In the genomic region with DNA sequence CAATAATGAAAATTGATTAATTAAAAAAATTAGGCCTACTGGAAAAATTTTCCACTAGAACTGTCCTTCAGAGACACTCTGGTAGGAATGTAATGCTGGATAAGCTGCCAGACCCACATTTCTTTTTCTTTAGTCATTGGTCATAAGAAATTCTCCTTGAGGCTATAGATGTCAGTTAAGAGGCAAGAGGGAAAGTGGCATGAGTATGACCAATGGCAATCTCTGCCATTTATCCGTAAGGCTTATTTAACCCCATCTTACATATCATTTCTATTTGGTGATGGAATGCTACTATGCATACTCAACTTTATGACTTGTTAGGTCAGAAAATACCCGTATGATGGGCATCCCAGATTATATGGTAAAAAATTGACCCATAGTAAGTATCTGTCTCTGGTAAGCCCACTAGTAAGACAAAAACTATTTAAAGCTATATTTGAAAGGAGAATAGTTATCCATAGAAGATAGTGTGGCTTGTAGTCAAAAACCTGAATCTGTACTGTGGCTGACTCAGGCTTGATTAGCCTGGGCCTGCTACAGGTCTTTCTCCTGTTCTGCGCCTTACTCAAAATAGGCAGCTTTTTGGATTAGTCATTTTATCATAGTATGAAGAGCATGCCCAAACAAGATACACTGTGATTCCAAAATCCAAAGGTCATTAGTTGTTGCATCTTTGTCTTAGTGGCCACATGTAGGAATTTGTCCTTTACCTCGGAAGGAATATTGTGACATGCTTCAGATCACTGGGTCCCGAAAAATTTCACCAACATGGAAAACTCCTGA, we compare ENCODE assay signal across 17 cellular contexts.
DNase-seq lines count a peak whose midpoint lies in the region; ATAC-seq, FAIRE-seq and TF ChIP-seq lines count a peak whose summit lies in the region.
"Had no signal": no experiment of that assay in that cellular context is flagged by ENCODE, and none has a peak within 500 bp of the region (broad histone marks: within the 10 kb centered on the region; RNA-seq: fewer than 3 reads in every experiment).

No MANE protein-coding gene starts in this region.

- DNase-seq in HCT116 (ENCODE audit: low read depth, low spot score) (peak; percentile 21), T1000 (lab: John Stamatoyannopoulos, UW) (peak; percentile 5), keratinocyte (ENCODE audit: low read depth, low spot score) (no peak), stromal cell of bone marrow (ENCODE audit: low read depth) (peak; percentile 36), hepatic stellate cell (ENCODE audit: low spot score) (no peak), dorsolateral prefrontal cortex (no peak), SKM-1 treated with dmso at 0.1 percent for 144 hours (lab: John Stamatoyannopoulos, UW; ENCODE audit: unreplicated experiment) (no peak)
- DNase-seq: CD8-positive, alpha-beta T cell; effector CD8-positive, alpha-beta T cell; naive B cell; NCI-H1105 treated with DMSO at 0.1 percent for 48 hours; stimulated activated CD4-positive, alpha-beta T cell treated with anti-CD3 and anti-CD28 coated beads, Interleukin-1b, Interleukin-23, amount 100 ng/mL, for 48 hours; stimulated activated CD8-positive, alpha-beta memory T cell treated with anti-CD3 and anti-CD28 coated beads, Interleukin-4, amount 100 ng/mL, for 48 hours had no signal

- H3K4me3 ChIP-seq in HCT116 (replicated peaks in 1 of 2; ENCODE audit: low read depth in 1 of 2, low read length in 2 of 2) (peak overlapping the region in 1 of 2 experiments; percentile 35; a peak in 1 of 4 replicates), keratinocyte (ENCODE audit: control insufficient read depth in 2 of 3, extremely low read depth in 1 of 3, insufficient read depth in 2 of 3, low read depth in 1 of 3, low read length in 3 of 3) (no peak overlapping the region), dorsolateral prefrontal cortex (no peak overlapping the region)
- H3K4me3 ChIP-seq: gastroesophageal sphincter, SK-N-MC had no signal

- TF ChIP-seq POLR2A in HCT116 (IDR thresholded peaks at IDR 0.05; ENCODE audit: borderline replicate concordance, extremely low read depth, insufficient read depth, insufficient read length) = no peak

- POLR2A ChIA-PET in HCT116 (lab: Charles Lee) = no interaction called here

- H2AFZ ChIP-seq in HCT116 (ENCODE audit: low read depth, low read length, poor library complexity, severe bottlenecking) (peak overlapping the region; percentile 99), keratinocyte (ENCODE audit: control insufficient read depth, low read length) (no peak overlapping the region)

- H3K9me2 ChIP-seq in HCT116 (ENCODE audit: insufficient read depth) = no peaks in the 10 kb centered on the region

- CTCF ChIA-PET in HCT116 (lab: Charles Lee) = no interaction called here

- no peaks in the 10 kb centered on the region for H4K20me1 ChIP-seq in HCT116 (ENCODE audit: insufficient read depth)
- no peaks in the 10 kb centered on the region for H4K20me1 ChIP-seq in keratinocyte (ENCODE audit: control insufficient read depth, extremely low read depth, insufficient read depth, low read length)

- H3K36me3 ChIP-seq in HCT116 (ENCODE audit: control insufficient read depth in 1 of 2, insufficient read depth in 2 of 2, low read length in 2 of 2) = no peaks in the 10 kb centered on the region; a peak in 1 of 4 replicates
- no peaks in the 10 kb centered on the region for H3K36me3 ChIP-seq in keratinocyte (ENCODE audit: control insufficient read depth in 2 of 2, extremely low read depth in 1 of 2, insufficient read depth in 2 of 2, low read length in 2 of 2)
- H3K36me3 ChIP-seq: gastroesophageal sphincter had no signal

- H3K79me2 ChIP-seq in HCT116 (ENCODE audit: insufficient read depth, low read length) = no peaks in the 10 kb centered on the region
- no peaks in the 10 kb centered on the region for H3K79me2 ChIP-seq in keratinocyte (ENCODE audit: control insufficient read depth, insufficient read depth, low read length)

- H3K27ac ChIP-seq in HCT116 (ENCODE audit: low read depth, low read length) (peak overlapping the region; percentile 68; the same call in 1 of the 2 replicates), keratinocyte (ENCODE audit: control insufficient read depth, insufficient read depth, low read length) (peak overlapping the region; percentile 68), dorsolateral prefrontal cortex (no peak overlapping the region)
- H3K27ac ChIP-seq: gastroesophageal sphincter, VCaP had no signal

- intact Hi-C loops in HCT116 (cut with micrococcal nuclease) (no loop called here), dorsolateral prefrontal cortex (cut with DNase I) (no loop called here)

- no peak for TF ChIP-seq CTCF in HCT116 (IDR thresholded peaks at IDR 0.05 in 2 of 3, conservative IDR thresholded peaks at IDR 0.05 in 1 of 3; ENCODE audit: borderline replicate concordance in 1 of 3, insufficient read depth in 1 of 3, low read depth in 2 of 3, low read length in 2 of 3)
- TF ChIP-seq CTCF in keratinocyte (optimal IDR thresholded peaks at IDR 0.05 in 1 of 3, IDR thresholded peaks at IDR 0.05 in 1 of 3, conservative IDR thresholded peaks at IDR 0.05 in 1 of 3; ENCODE audit: extremely low read depth in 1 of 3, insufficient read depth in 2 of 3, low read length in 3 of 3) = no peak
- no peak for TF ChIP-seq CTCF in dorsolateral prefrontal cortex (IDR thresholded peaks at IDR 0.05 in 54 of 56, conservative IDR thresholded peaks at IDR 0.05 in 2 of 56; ENCODE audit: low read depth in 1 of 56, partially characterized antibody in 56 of 56)

- H3K4me1 ChIP-seq in HCT116 (ENCODE audit: control insufficient read depth in 1 of 2, insufficient read depth in 2 of 2, low read length in 2 of 2) (peaks cover 22 to 30% of the 10 kb centered on the region in 2 experiments), keratinocyte (ENCODE audit: control insufficient read depth, extremely low read depth, insufficient read depth, low read length) (peaks cover 19% of the 10 kb centered on the region)
- H3K4me1 ChIP-seq: gastroesophageal sphincter had no signal

- RAD21 ChIA-PET in HCT116 (lab: Charles Lee; ENCODE audit: low non-redundant PET in 1 of 2, low total read pairs in 2 of 2, uncharacterized antibody in 2 of 2, unreplicated experiment in 2 of 2) = no interaction called here

- FAIRE-seq in keratinocyte (lab: Jason Lieb, UNC) = peak; percentile 86
- FAIRE-seq: islet of Langerhans had no signal

- TF ChIP-seq RAD21 in HCT116 (IDR thresholded peaks at IDR 0.05; ENCODE audit: low read depth) = no peak

- no peak for ATAC-seq in HCT116
- ATAC-seq: CD8-positive, alpha-beta T cell; gastroesophageal sphincter had no signal

- no peaks in the 10 kb centered on the region for H3K9me1 ChIP-seq in keratinocyte (ENCODE audit: control insufficient read depth, extremely low read depth, insufficient read depth, low read length)

- H3K9me3 ChIP-seq in HCT116 (ENCODE audit: control insufficient read depth in 1 of 2, insufficient read depth in 1 of 2, low read depth in 1 of 2, low read length in 2 of 2) = peaks cover 0 to 6% of the 10 kb centered on the region in 2 experiments; a peak in 1 of 4 replicates
- H3K9me3 ChIP-seq in keratinocyte (ENCODE audit: control insufficient read depth, low read depth, low read length) = no peaks in the 10 kb centered on the region
- H3K9me3 ChIP-seq: gastroesophageal sphincter had no signal

- H3K27me3 ChIP-seq in HCT116 (ENCODE audit: insufficient read depth, low read length) = no peaks in the 10 kb centered on the region
- H3K27me3 ChIP-seq in keratinocyte (ENCODE audit: control insufficient read depth, extremely low read depth, insufficient read depth, low read length) = no peaks in the 10 kb centered on the region
- H3K27me3 ChIP-seq in dorsolateral prefrontal cortex = no peaks in the 10 kb centered on the region
- H3K27me3 ChIP-seq: gastroesophageal sphincter had no signal

- dilution Hi-C loops in keratinocyte (cut with MboI; ENCODE audit: extremely low pct_ligation_motif_present, low sequenced_read_pairs) = no loop called here

- BruUV-seq in HCT116 (replicated peaks; lab: Mats Ljungman, UMichigan) = no TSS peak

- H3K4me2 ChIP-seq in HCT116 (ENCODE audit: low read length) = peak overlapping the region; percentile 74
- H3K4me2 ChIP-seq in keratinocyte (ENCODE audit: control insufficient read depth, extremely low read depth, insufficient read depth, low read depth, low read length) = peak overlapping the region; percentile 38

- H3K9ac ChIP-seq in HCT116 (ENCODE audit: low read length) (peak overlapping the region; percentile 52; the same call in 1 of the 2 replicates), keratinocyte (ENCODE audit: control insufficient read depth, extremely low read depth, insufficient read depth, low read length) (no peak overlapping the region)

TF ChIP-seq in HCT116, 20 proteins besides CTCF, POLR2A, EP300 and RAD21:
- TF ChIP-seq SRF (IDR thresholded peaks at IDR 0.05; ENCODE audit: low read depth) = no peak
- TF ChIP-seq FOSL1 (IDR thresholded peaks at IDR 0.05; ENCODE audit: low read depth) = peak; percentile 17; the same call in 1 of the 2 replicates
- TF ChIP-seq SP1 (IDR thresholded peaks at IDR 0.05; ENCODE audit: low read depth) = peak; percentile 30; the same call in 1 of the 2 replicates

Comparison
In these comparisons a context has a peak if more than half of its experiments do, and no peak if none do; other contexts are left out.
1. DNase-seq: peak in HCT116 (single experiment), T1000 (single experiment) and stromal cell of bone marrow (single experiment); none in keratinocyte (single experiment), hepatic stellate cell (single experiment), dorsolateral prefrontal cortex (0 of 10) and SKM-1 treated with dmso at 0.1 percent for 144 hours (single experiment).
2. H3K27ac ChIP-seq: peak in HCT116 (single experiment) and keratinocyte (single experiment); none in dorsolateral prefrontal cortex (0 of 59).